14 cellular contexts compared by ENCODE assay signal in genomic region chrX:80181079-80181478, GRCh38.
DNase-seq lines count a peak whose midpoint lies in the region; ATAC-seq and TF ChIP-seq lines count a peak whose summit lies in the region.
"Had no signal": no experiment of that assay in that cellular context is flagged by ENCODE, and none has a peak within 500 bp of the region (broad histone marks: within the 10 kb centered on the region; RNA-seq: fewer than 3 reads in every experiment).

No MANE protein-coding gene starts in this region.

- TF ChIP-seq RAD21 in Ishikawa (IDR thresholded peaks at IDR 0.05; ENCODE audit: low read depth) = peak; percentile 8; the same call in 1 of the 2 replicates

- H3K4me3 Mint-ChIP-seq in neural crest cell = no peak overlapping the region
- H3K4me3 Mint-ChIP-seq in CD8-positive, alpha-beta T cell = no peak overlapping the region
- H3K4me3 Mint-ChIP-seq: CD4-positive, CD25-positive, alpha-beta regulatory T cell had no signal

- H3K27ac ChIP-seq in ascending aorta = no peak overlapping the region
- H3K27ac ChIP-seq in CD8-positive, alpha-beta T cell (ENCODE audit: low read depth, low read length) = no peak overlapping the region
- H3K27ac ChIP-seq: parathyroid adenoma, Peyer's patch had no signal

- TF ChIP-seq EP300 in Ishikawa (IDR thresholded peaks at IDR 0.05; ENCODE audit: borderline replicate concordance) = no peak

- no peaks in the 10 kb centered on the region for H3K36me3 ChIP-seq in ascending aorta
- no peaks in the 10 kb centered on the region for H3K36me3 ChIP-seq in CD8-positive, alpha-beta T cell (ENCODE audit: insufficient read depth, low read length)
- H3K36me3 ChIP-seq: Peyer's patch had no signal

- no peaks in the 10 kb centered on the region for H3K4me1 Mint-ChIP-seq in neural crest cell
- H3K4me1 Mint-ChIP-seq in CD8-positive, alpha-beta T cell (ENCODE audit: low read depth) = no peaks in the 10 kb centered on the region
- H3K4me1 Mint-ChIP-seq: CD4-positive, CD25-positive, alpha-beta regulatory T cell had no signal

- peaks cover 11% of the 10 kb centered on the region for H3K9me3 Mint-ChIP-seq in neural crest cell
- H3K9me3 Mint-ChIP-seq in CD8-positive, alpha-beta T cell = no peaks in the 10 kb centered on the region
- H3K9me3 Mint-ChIP-seq: CD4-positive, CD25-positive, alpha-beta regulatory T cell had no signal

- CTCF ChIA-PET in CD8-positive, alpha-beta T cell (lab: Charles Lee) = no interaction called here

- H3K36me3 Mint-ChIP-seq in neural crest cell (ENCODE audit: low read depth) = no peaks in the 10 kb centered on the region
- no peaks in the 10 kb centered on the region for H3K36me3 Mint-ChIP-seq in CD8-positive, alpha-beta T cell
- H3K36me3 Mint-ChIP-seq: CD4-positive, CD25-positive, alpha-beta regulatory T cell had no signal

- DNase-seq in ascending aorta (ENCODE audit: low spot score in 2 of 2) = no peak
- DNase-seq in neural crest cell (ENCODE audit: low read depth, low spot score) = no peak
- no peak for DNase-seq in CD8-positive, alpha-beta T cell
- no peak for DNase-seq in effector CD8-positive, alpha-beta T cell (lab: John Stamatoyannopoulos, UW)
- DNase-seq: amniotic stem cell; CD4-positive, CD25-positive, alpha-beta regulatory T cell; islet precursor cell; NCI-H446 treated with DMSO at 0.1 percent for 48 hours; Peyer's patch; stimulated activated naive CD8-positive, alpha-beta T cell treated with anti-CD3 and anti-CD28 coated beads, Interleukin-15, Interleukin-2, amounts not matched to agents 100 U/mL and 50 U/mL, for 24 hours had no signal

- intact Hi-C loops in ascending aorta (cut with DNase I) = no loop called here
- intact Hi-C loops in CD8-positive, alpha-beta T cell (cut with DNase I, micrococcal nuclease) = no loop called here

- ATAC-seq in CD8-positive, alpha-beta T cell = no peak
- ATAC-seq in HG03432 (IDR thresholded peaks at IDR 0.05; ENCODE audit: unreplicated experiment) = no peak
- ATAC-seq: stimulated activated naive CD8-positive, alpha-beta T cell treated with anti-CD3 and anti-CD28 coated beads, Interleukin-15, Interleukin-2, amounts not matched to agents 100 U/mL and 50 U/mL, for 24 hours had no signal

- H3K27ac Mint-ChIP-seq in neural crest cell (ENCODE audit: unreplicated experiment) = no peak overlapping the region
- H3K27ac Mint-ChIP-seq in CD8-positive, alpha-beta T cell = no peak overlapping the region
- H3K27ac Mint-ChIP-seq: CD4-positive, CD25-positive, alpha-beta regulatory T cell had no signal

- no peaks in the 10 kb centered on the region for H3K27me3 Mint-ChIP-seq in neural crest cell (ENCODE audit: low read depth)
- H3K27me3 Mint-ChIP-seq in CD8-positive, alpha-beta T cell (ENCODE audit: low read depth) = no peaks in the 10 kb centered on the region
- H3K27me3 Mint-ChIP-seq: CD4-positive, CD25-positive, alpha-beta regulatory T cell had no signal

- no peaks in the 10 kb centered on the region for H3K9me3 ChIP-seq in ascending aorta
- no peaks in the 10 kb centered on the region for H3K9me3 ChIP-seq in CD8-positive, alpha-beta T cell (ENCODE audit: low read length)
- H3K9me3 ChIP-seq: Peyer's patch had no signal

- TF ChIP-seq CTCF in GM12873 (IDR thresholded peaks at IDR 0.05; ENCODE audit: insufficient read depth, low read depth, low read length, missing control alignments) (peak; percentile 50), ascending aorta (IDR thresholded peaks at IDR 0.05) (peak in 2 of 3 experiments; percentile 19 to 25), neural crest cell (conservative IDR thresholded peaks at IDR 0.05) (peak; percentile 31)
- TF ChIP-seq CTCF in CD8-positive, alpha-beta T cell (IDR thresholded peaks at IDR 0.05) = no peak

- no peak overlapping the region for H3K4me3 ChIP-seq in ascending aorta
- H3K4me3 ChIP-seq in CD8-positive, alpha-beta T cell (ENCODE audit: low read depth, low read length) = no peak overlapping the region
- H3K4me3 ChIP-seq: Peyer's patch had no signal

- POLR2A ChIA-PET in CD8-positive, alpha-beta T cell (lab: Charles Lee) = no interaction called here

- H3K27me3 ChIP-seq in ascending aorta = no peaks in the 10 kb centered on the region
- H3K27me3 ChIP-seq in CD8-positive, alpha-beta T cell (ENCODE audit: insufficient read depth, low read length) = no peaks in the 10 kb centered on the region
- H3K27me3 ChIP-seq: Peyer's patch had no signal

- no peaks in the 10 kb centered on the region for H3K4me1 ChIP-seq in ascending aorta
- H3K4me1 ChIP-seq in CD8-positive, alpha-beta T cell (ENCODE audit: insufficient read depth, low read length) = no peaks in the 10 kb centered on the region
- H3K4me1 ChIP-seq: parathyroid adenoma, Peyer's patch had no signal

TF ChIP-seq in Ishikawa, 13 proteins besides CTCF, POLR2A, EP300 and RAD21:
- TF ChIP-seq CEBPB (IDR thresholded peaks at IDR 0.05) = no peak
- TF ChIP-seq EGR1 (IDR thresholded peaks at IDR 0.05) = no peak
- TF ChIP-seq, protein P1, sequence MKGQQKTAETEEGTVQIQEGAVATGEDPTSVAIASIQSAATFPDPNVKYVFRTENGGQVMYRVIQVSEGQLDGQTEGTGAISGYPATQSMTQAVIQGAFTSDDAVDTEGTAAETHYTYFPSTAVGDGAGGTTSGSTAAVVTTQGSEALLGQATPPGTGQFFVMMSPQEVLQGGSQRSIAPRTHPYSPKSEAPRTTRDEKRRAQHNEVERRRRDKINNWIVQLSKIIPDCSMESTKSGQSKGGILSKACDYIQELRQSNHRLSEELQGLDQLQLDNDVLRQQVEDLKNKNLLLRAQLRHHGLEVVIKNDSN (IDR thresholded peaks at IDR 0.05) = no peak
- TF ChIP-seq NFIC (IDR thresholded peaks at IDR 0.05) = no peak
- TF ChIP-seq FOXM1 (IDR thresholded peaks at IDR 0.05; ENCODE audit: borderline replicate concordance, low read depth) = no peak
- TF ChIP-seq, protein P2, sequence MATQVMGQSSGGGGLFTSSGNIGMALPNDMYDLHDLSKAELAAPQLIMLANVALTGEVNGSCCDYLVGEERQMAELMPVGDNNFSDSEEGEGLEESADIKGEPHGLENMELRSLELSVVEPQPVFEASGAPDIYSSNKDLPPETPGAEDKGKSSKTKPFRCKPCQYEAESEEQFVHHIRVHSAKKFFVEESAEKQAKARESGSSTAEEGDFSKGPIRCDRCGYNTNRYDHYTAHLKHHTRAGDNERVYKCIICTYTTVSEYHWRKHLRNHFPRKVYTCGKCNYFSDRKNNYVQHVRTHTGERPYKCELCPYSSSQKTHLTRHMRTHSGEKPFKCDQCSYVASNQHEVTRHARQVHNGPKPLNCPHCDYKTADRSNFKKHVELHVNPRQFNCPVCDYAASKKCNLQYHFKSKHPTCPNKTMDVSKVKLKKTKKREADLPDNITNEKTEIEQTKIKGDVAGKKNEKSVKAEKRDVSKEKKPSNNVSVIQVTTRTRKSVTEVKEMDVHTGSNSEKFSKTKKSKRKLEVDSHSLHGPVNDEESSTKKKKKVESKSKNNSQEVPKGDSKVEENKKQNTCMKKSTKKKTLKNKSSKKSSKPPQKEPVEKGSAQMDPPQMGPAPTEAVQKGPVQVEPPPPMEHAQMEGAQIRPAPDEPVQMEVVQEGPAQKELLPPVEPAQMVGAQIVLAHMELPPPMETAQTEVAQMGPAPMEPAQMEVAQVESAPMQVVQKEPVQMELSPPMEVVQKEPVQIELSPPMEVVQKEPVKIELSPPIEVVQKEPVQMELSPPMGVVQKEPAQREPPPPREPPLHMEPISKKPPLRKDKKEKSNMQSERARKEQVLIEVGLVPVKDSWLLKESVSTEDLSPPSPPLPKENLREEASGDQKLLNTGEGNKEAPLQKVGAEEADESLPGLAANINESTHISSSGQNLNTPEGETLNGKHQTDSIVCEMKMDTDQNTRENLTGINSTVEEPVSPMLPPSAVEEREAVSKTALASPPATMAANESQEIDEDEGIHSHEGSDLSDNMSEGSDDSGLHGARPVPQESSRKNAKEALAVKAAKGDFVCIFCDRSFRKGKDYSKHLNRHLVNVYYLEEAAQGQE (IDR thresholded peaks at IDR 0.05; ENCODE audit: low read depth) = no peak
- TF ChIP-seq, protein P3, sequence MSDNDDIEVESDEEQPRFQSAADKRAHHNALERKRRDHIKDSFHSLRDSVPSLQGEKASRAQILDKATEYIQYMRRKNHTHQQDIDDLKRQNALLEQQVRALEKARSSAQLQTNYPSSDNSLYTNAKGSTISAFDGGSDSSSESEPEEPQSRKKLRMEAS (IDR thresholded peaks at IDR 0.05) = no peak
- no peak for TF ChIP-seq YY1 (IDR thresholded peaks at IDR 0.05; ENCODE audit: low read depth)
- TF ChIP-seq TEAD4 (IDR thresholded peaks at IDR 0.05) = no peak
- TF ChIP-seq TAF1 (IDR thresholded peaks at IDR 0.05; ENCODE audit: low read depth) = no peak
- no peak for TF ChIP-seq ZBTB7A (IDR thresholded peaks at IDR 0.05; ENCODE audit: low read depth)
- TF ChIP-seq CREB1 (IDR thresholded peaks at IDR 0.05; ENCODE audit: low read depth) = no peak
- no peak for TF ChIP-seq TCF12 (IDR thresholded peaks at IDR 0.05; ENCODE audit: low read depth)
